9 cellular contexts compared by ENCODE assay signal in genomic region chr17:74757502-74757901, GRCh38. TPM values are rescaled to one million over a fixed set of nuclear protein-coding genes. Genes with fewer than 3 reads are reported as not detected.
DNase-seq lines count a peak whose midpoint lies in the region; TF ChIP-seq lines count a peak whose summit lies in the region.
"Had no signal": no experiment of that assay in that cellular context is flagged by ENCODE, and none has a peak within 500 bp of the region (broad histone marks: within the 10 kb centered on the region; RNA-seq: fewer than 3 reads in every experiment).

No MANE protein-coding gene starts in this region.

- H3K4me1 ChIP-seq in NT2/D1 (ENCODE audit: insufficient read depth, insufficient read length), result peaks cover 47% of the 10 kb centered on the region
- H3K4me1 ChIP-seq in esophagus squamous epithelium, result peaks cover 73 to 100% (median 89%) of the 10 kb centered on the region in 3 donors
- H3K4me1 ChIP-seq in trophoblast cell (ENCODE audit: control insufficient read depth in 1 of 2, insufficient read depth in 2 of 2, low read length in 2 of 2), result peaks cover 42 to 52% of the 10 kb centered on the region in 2 experiments
- H3K4me1 ChIP-seq in uterus, result no peaks in the 10 kb centered on the region

- H4K12ac ChIP-seq in trophoblast cell (ENCODE audit: low read depth, low read length), result no peak overlapping the region

- peak overlapping the region; percentile 87 to 96 (median 90) for H3K27ac ChIP-seq in esophagus squamous epithelium
- H3K27ac ChIP-seq in trophoblast cell (ENCODE audit: low read depth, low read length), result no peak overlapping the region
- no peak overlapping the region for H3K27ac ChIP-seq in uterus

- H3K9ac ChIP-seq in NT2/D1 (ENCODE audit: insufficient read length, low read depth) (peak overlapping the region; percentile 44), trophoblast cell (ENCODE audit: low read length) (no peak overlapping the region)

- peak overlapping the region; percentile 47 for H3K4ac ChIP-seq in trophoblast cell (ENCODE audit: low read depth, low read length)

- TF ChIP-seq CTCF in esophagus squamous epithelium (IDR thresholded peaks at IDR 0.05) (no peak), uterus (IDR thresholded peaks at IDR 0.05) (no peak)

- H2AK5ac ChIP-seq in trophoblast cell (ENCODE audit: low read length), result peak overlapping the region; percentile 39

- H2BK120ac ChIP-seq in trophoblast cell (ENCODE audit: insufficient read depth, low read length, poor library complexity), result no peak overlapping the region

- H3K27me3 ChIP-seq in NT2/D1 (ENCODE audit: insufficient read depth, insufficient read length), result no peaks in the 10 kb centered on the region
- H3K27me3 ChIP-seq in esophagus squamous epithelium, result no peaks in the 10 kb centered on the region
- no peaks in the 10 kb centered on the region for H3K27me3 ChIP-seq in trophoblast cell (ENCODE audit: insufficient read depth, low read length)
- H3K27me3 ChIP-seq in uterus, result no peaks in the 10 kb centered on the region

- DNase-seq in EH (ENCODE audit: low read depth) (peak; percentile 51), NT2/D1 (ENCODE audit: low read depth, low spot score) (no peak), esophagus squamous epithelium (lab: John Stamatoyannopoulos, UW) (no peak), trophoblast cell (no peak), H4 (ENCODE audit: low spot score) (no peak), AML-193 (lab: John Stamatoyannopoulos, UW) (no peak), NOMO-1 (lab: John Stamatoyannopoulos, UW; ENCODE audit: unreplicated experiment in 2 of 2) (no peak), uterus (no peak)
- DNase-seq: stimulated activated CD4-positive, alpha-beta T cell treated with anti-CD3 and anti-CD28 coated beads, Interleukin-12 subunit alpha, Interleukin-12 subunit beta, amount 100 ng/mL, for 4 hours had no signal

- peaks cover 18% of the 10 kb centered on the region for H3K79me1 ChIP-seq in trophoblast cell (ENCODE audit: low read length)

- H3K18ac ChIP-seq in trophoblast cell (ENCODE audit: low read length), result peak overlapping the region; percentile 20

- H2BK5ac ChIP-seq in trophoblast cell (ENCODE audit: low read depth, low read length, poor library complexity), result no peak overlapping the region

- no peak overlapping the region for H3K4me3 ChIP-seq in NT2/D1 (ENCODE audit: insufficient read length, low read depth)
- H3K4me3 ChIP-seq in esophagus squamous epithelium, result peak overlapping the region in 3 of 4 donors; percentile 23 to 47 (median 32)
- no peak overlapping the region for H3K4me3 ChIP-seq in trophoblast cell (ENCODE audit: low read depth, low read length)
- no peak overlapping the region for H3K4me3 ChIP-seq in uterus

- H3K14ac ChIP-seq in trophoblast cell (ENCODE audit: low read length), result no peak overlapping the region

- no peak overlapping the region for H4K8ac ChIP-seq in trophoblast cell (ENCODE audit: low read depth, low read length)

- peaks cover 11% of the 10 kb centered on the region for H3K36me3 ChIP-seq in NT2/D1 (ENCODE audit: insufficient read depth, insufficient read length, low read length)
- peaks cover 0 to 28% (median 0%) of the 10 kb centered on the region in 3 donors for H3K36me3 ChIP-seq in esophagus squamous epithelium
- no peaks in the 10 kb centered on the region for H3K36me3 ChIP-seq in trophoblast cell (ENCODE audit: control insufficient read depth in 1 of 2, insufficient read depth in 2 of 2, low read length in 2 of 2)
- H3K36me3 ChIP-seq in uterus, result no peaks in the 10 kb centered on the region

- H3K79me2 ChIP-seq in trophoblast cell (ENCODE audit: control insufficient read depth, insufficient read depth, low read length, poor library complexity), result peaks cover 23% of the 10 kb centered on the region

- 29 to 53% methylated on average over 1 to 2 of the region's 3 CpGs for WGBS in esophagus squamous epithelium, 2 donors
- no CpG with 5 or more reads among the region's 3 CpGs for WGBS in trophoblast cell (ENCODE audit: extremely low coverage, insufficient coverage, insufficient read length)

- H3K9me3 ChIP-seq in NT2/D1 (ENCODE audit: insufficient read depth, low read length), result no peaks in the 10 kb centered on the region
- H3K9me3 ChIP-seq in esophagus squamous epithelium, result no peaks in the 10 kb centered on the region
- peaks cover 3% of the 10 kb centered on the region for H3K9me3 ChIP-seq in trophoblast cell (ENCODE audit: insufficient read depth, low read depth, low read length)
- H3K9me3 ChIP-seq in uterus, result no peaks in the 10 kb centered on the region

- H2BK12ac ChIP-seq in trophoblast cell (ENCODE audit: low read length), result no peak overlapping the region

- no peak overlapping the region for H3K23ac ChIP-seq in trophoblast cell (ENCODE audit: low read length)

- intact Hi-C loops in esophagus squamous epithelium (cut with DNase I) (no loop called here), uterus (cut with DNase I; ENCODE audit: low total_unique reads) (no loop called here)

- H4K91ac ChIP-seq in trophoblast cell (ENCODE audit: low read depth, low read length), result peak overlapping the region; percentile 8

- no peak overlapping the region for H3K4me2 ChIP-seq in trophoblast cell (ENCODE audit: low read length)

- no peak for TF ChIP-seq POLR2A in esophagus squamous epithelium (IDR thresholded peaks at IDR 0.05)
- no peak for TF ChIP-seq POLR2A in uterus (IDR thresholded peaks at IDR 0.05)

- H2AFZ ChIP-seq in trophoblast cell (ENCODE audit: insufficient read depth, low read length, poor library complexity), result no peak overlapping the region

RNA-seq across cellular contexts. Expression of gene NHERF1, which starts 9.1 kb away (rescaled TPM):
- total RNA-seq in esophagus squamous epithelium (100 to 1,000 TPM; 214 to 483 (median 313) TPM), uterus (10 to 100 TPM in 3 of 4 donors, 1 to 10 TPM in 1; 3.3 to 16.9 (median 12.0) TPM)
- polyA plus RNA-seq in trophoblast cell (2013), result 146 and 153 TPM in 2 replicates
- total RNA-seq in H4 (2014; rRNA removed; shearing (Covaris generic)), result 28.2 and 34.0 TPM in 2 replicates

RNA-seq across cellular contexts. Expression of gene NAT9, which starts 18.6 kb away (rescaled TPM):
- total RNA-seq in esophagus squamous epithelium (10 to 100 TPM; 17.3 to 29.8 (median 24.5) TPM), uterus (10 to 100 TPM in 3 of 4 donors, 1 to 10 TPM in 1; 5.4 to 53.3 (median 33.9) TPM)
- polyA plus RNA-seq in trophoblast cell (2013), result 19.2 and 20.1 TPM in 2 replicates
- 25.3 and 35.8 TPM in 2 replicates for total RNA-seq in H4 (2014; rRNA removed; shearing (Covaris generic))

RNA-seq across cellular contexts. Expression of gene RAB37, which starts 20.4 kb away (rescaled TPM):
- total RNA-seq in esophagus squamous epithelium (1 to 10 TPM in 2 of 4 donors, under 1 TPM in 1, not detected in 1; 0.44 to 3.2 (median 1.6) TPM), uterus (1 to 10 TPM in 3 of 4 donors, under 1 TPM in 1; under 0.01 to 5.0 (median 1.7) TPM)
- 0.62 and 1.0 TPM in 2 replicates for polyA plus RNA-seq in trophoblast cell (2013)
- not detected in 2 replicates for total RNA-seq in H4 (2014; rRNA removed; shearing (Covaris generic))

RNA-seq across cellular contexts. Expression of gene CD300LF, which starts 44.8 kb away (rescaled TPM):
- total RNA-seq in esophagus squamous epithelium (1 to 10 TPM in 2 of 4 donors, under 1 TPM in 2; 0.48 to 1.3 (median 0.89) TPM), uterus (under 1 TPM in 2 of 4 donors, not detected in 2; 0.27 to 0.41 TPM)
- polyA plus RNA-seq in trophoblast cell (2013), result not detected in 2 replicates
- total RNA-seq in H4 (2014; rRNA removed; shearing (Covaris generic)), result not detected in 2 replicates

Comparison
In these comparisons a context has a peak if more than half of its experiments do, and no peak if none do; other contexts are left out.
1. H3K4me3 ChIP-seq: peak in esophagus squamous epithelium (3 of 4); none in NT2/D1 (single experiment), trophoblast cell (single experiment) and uterus (0 of 2).
2. H3K27ac ChIP-seq: peak in esophagus squamous epithelium (4 of 4); none in trophoblast cell (single experiment) and uterus (0 of 2).